1 cellular context compared by ENCODE assay signal in genomic region chr13:36796052-36796451, GRCh38.
TF ChIP-seq lines count a peak whose summit lies in the region.

No MANE protein-coding gene starts in this region.

TF ChIP-seq in WTC11, 78 proteins besides CTCF, POLR2A, EP300 and RAD21 (continued from another document):
- no peak for TF ChIP-seq ZNF512 (CRISPR knock-in tag; IDR thresholded peaks at IDR 0.05; ENCODE audit: borderline replicate concordance)
- no peak for TF ChIP-seq KAT7 (CRISPR knock-in tag; IDR thresholded peaks at IDR 0.05; ENCODE audit: borderline replicate concordance)
- no peak for TF ChIP-seq MAX (CRISPR knock-in tag; IDR thresholded peaks at IDR 0.05)
- no peak for TF ChIP-seq ERG (CRISPR knock-in tag; IDR thresholded peaks at IDR 0.05)
- no peak for TF ChIP-seq ZNF219 (CRISPR knock-in tag; IDR thresholded peaks at IDR 0.05; ENCODE audit: borderline replicate concordance)
- TF ChIP-seq EMX1 (CRISPR knock-in tag; IDR thresholded peaks at IDR 0.05), result no peak
- no peak for TF ChIP-seq RELA (CRISPR knock-in tag; IDR thresholded peaks at IDR 0.05; ENCODE audit: borderline replicate concordance)
- no peak for TF ChIP-seq HMGXB4 (CRISPR knock-in tag; IDR thresholded peaks at IDR 0.05)
- no peak for TF ChIP-seq E2F5 (CRISPR knock-in tag; IDR thresholded peaks at IDR 0.05)
- no peak for TF ChIP-seq SOX15 (CRISPR knock-in tag; IDR thresholded peaks at IDR 0.05)
- TF ChIP-seq TCF7 (CRISPR knock-in tag; IDR thresholded peaks at IDR 0.05; ENCODE audit: low read depth), result no peak
- no peak for TF ChIP-seq MYBL2 (CRISPR knock-in tag; IDR thresholded peaks at IDR 0.05)
